In genomic region chr15:50358805-50359204, GRCh38 we compare ENCODE assay signal across 9 cellular contexts. TPM values are rescaled to one million over a fixed set of nuclear protein-coding genes. Genes with fewer than 3 reads are reported as not detected.
DNase-seq lines count a peak whose midpoint lies in the region; ATAC-seq and TF ChIP-seq lines count a peak whose summit lies in the region.
"Had no signal": no experiment of that assay in that cellular context is flagged by ENCODE, and none has a peak within 500 bp of the region (broad histone marks: within the 10 kb centered on the region; RNA-seq: fewer than 3 reads in every experiment).

No MANE protein-coding gene starts in this region.

- H3K9me3 Mint-ChIP-seq in stimulated activated naive CD8-positive, alpha-beta T cell treated with anti-CD3 and anti-CD28 coated beads, Interleukin-15, amount 100 ng/mL, for 72 hours = no peaks in the 10 kb centered on the region

- H3K4me1 Mint-ChIP-seq in stimulated activated naive CD8-positive, alpha-beta T cell treated with anti-CD3 and anti-CD28 coated beads, Interleukin-15, amount 100 ng/mL, for 72 hours = peaks cover 45% of the 10 kb centered on the region

- intact Hi-C loops in prostate gland (cut with DNase I) = loop anchor here (10.0 kb wide), 3 partner anchors 66 to 1204 kb away; partner anchors contain the start of genes COPS2, SPPL2A and USP8

- no peaks in the 10 kb centered on the region for H3K9me3 ChIP-seq in prostate gland
- H3K9me3 ChIP-seq: thoracic aorta had no signal

- DNase-seq in AG09309 (ENCODE audit: low read depth) = no peak
- peak; percentile 51 for DNase-seq in OCI-M1 (lab: John Stamatoyannopoulos, UW)
- DNase-seq in choroid plexus epithelial cell (ENCODE audit: low read depth) = peak; percentile 64
- DNase-seq in stimulated activated naive CD8-positive, alpha-beta T cell treated with anti-CD3 and anti-CD28 coated beads, Interleukin-15, amount 100 ng/mL, for 72 hours = peak; percentile 14 to 41
- DNase-seq in NCI-H187 treated with DMSO at 0.1 percent for 48 hours (lab: John Stamatoyannopoulos, UW) = no peak
- no peak for DNase-seq in COLO829 (ENCODE audit: low spot score)
- DNase-seq in prostate gland (ENCODE audit: low spot score) = no peak

- H3K27ac Mint-ChIP-seq in stimulated activated naive CD8-positive, alpha-beta T cell treated with anti-CD3 and anti-CD28 coated beads, Interleukin-15, amount 100 ng/mL, for 72 hours = no peak overlapping the region

- TF ChIP-seq CTCF in AG09309 (IDR thresholded peaks at IDR 0.05; ENCODE audit: control insufficient read depth, insufficient read depth, low read depth, low read length, missing control alignments) = peak; percentile 56
- TF ChIP-seq CTCF in GM12872 (IDR thresholded peaks at IDR 0.05; ENCODE audit: insufficient read depth, low read depth, low read length) = peak; percentile 73
- TF ChIP-seq CTCF in choroid plexus epithelial cell (conservative IDR thresholded peaks at IDR 0.05; ENCODE audit: low read depth, low read length) = peak; percentile 66
- peak in 1 of 4 experiments; percentile 23 for TF ChIP-seq CTCF in prostate gland (IDR thresholded peaks at IDR 0.05)

- no peaks in the 10 kb centered on the region for H3K27me3 ChIP-seq in prostate gland (replicated peaks; ENCODE audit: insufficient read depth)

- no peak overlapping the region for H3K4me3 Mint-ChIP-seq in stimulated activated naive CD8-positive, alpha-beta T cell treated with anti-CD3 and anti-CD28 coated beads, Interleukin-15, amount 100 ng/mL, for 72 hours

- H3K36me3 ChIP-seq in prostate gland = no peaks in the 10 kb centered on the region
- H3K36me3 ChIP-seq: thoracic aorta had no signal

- H3K4me1 ChIP-seq in prostate gland (replicated peaks) = no peaks in the 10 kb centered on the region

- H3K4me3 ChIP-seq in AG09309 (ENCODE audit: control insufficient read depth, low read depth, low read length) (no peak overlapping the region), choroid plexus epithelial cell (ENCODE audit: low read depth, low read length) (no peak overlapping the region), prostate gland (no peak overlapping the region)
- H3K4me3 ChIP-seq: thoracic aorta had no signal

- H3K27me3 Mint-ChIP-seq in stimulated activated naive CD8-positive, alpha-beta T cell treated with anti-CD3 and anti-CD28 coated beads, Interleukin-15, amount 100 ng/mL, for 72 hours = no peaks in the 10 kb centered on the region

- no peak for TF ChIP-seq POLR2A in prostate gland (IDR thresholded peaks at IDR 0.05)

- peak; percentile 24 for ATAC-seq in stimulated activated naive CD8-positive, alpha-beta T cell treated with anti-CD3 and anti-CD28 coated beads, Interleukin-15, amount 100 ng/mL, for 72 hours

- 84% methylated on average over 1 of the region's 1 CpG for WGBS in prostate gland

- H3K27ac ChIP-seq in prostate gland = no peak overlapping the region
- H3K27ac ChIP-seq: thoracic aorta had no signal

RNA-seq across cellular contexts. Expression of gene GABPB1, which starts 3.8 kb away (rescaled TPM):
- total RNA-seq in prostate gland = 10 to 100 TPM; 31.8 to 34.1 TPM

Comparison
In these comparisons a context has a peak if more than half of its experiments do, and no peak if none do; other contexts are left out.
1. DNase-seq: peak in OCI-M1 (single experiment), choroid plexus epithelial cell (single experiment) and stimulated activated naive CD8-positive, alpha-beta T cell treated with anti-CD3 and anti-CD28 coated beads, Interleukin-15, amount 100 ng/mL, for 72 hours (2 of 2); none in AG09309 (single experiment), NCI-H187 treated with DMSO at 0.1 percent for 48 hours (single experiment), COLO829 (single experiment) and prostate gland (single experiment).